In the genomic region with DNA sequence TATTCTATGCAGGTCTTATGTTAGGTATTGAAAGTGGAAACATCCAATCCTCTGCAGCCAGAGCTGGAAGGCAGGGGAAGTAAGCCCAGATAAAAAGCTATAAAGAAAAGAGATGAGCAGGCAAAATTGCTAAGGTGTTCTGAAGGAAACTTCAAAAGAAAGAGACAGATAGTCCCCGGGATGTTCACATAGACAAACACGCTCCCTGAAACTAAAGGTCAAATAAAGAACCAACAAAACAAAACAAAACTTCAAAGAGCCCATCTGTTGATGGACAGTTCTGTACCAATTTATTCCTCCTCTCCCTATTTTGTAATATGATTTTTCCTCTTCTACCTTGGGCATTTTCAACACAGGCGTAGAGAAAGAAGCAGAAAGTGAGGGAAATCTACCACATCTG, we compare ENCODE assay signal across 8 cellular contexts.
"Had no signal": no experiment of that assay in that cellular context is flagged by ENCODE, and none has a peak within 500 bp of the region (broad histone marks: within the 10 kb centered on the region; RNA-seq: fewer than 3 reads in every experiment).

No MANE protein-coding gene starts in this region.

- H3K4me3 ChIP-seq: GM12878 had no signal

- FAIRE-seq: G401.6, GM12891, GM12892, GM18507, GM19239 had no signal

- DNase-seq: GDM1, GF-D8 had no signal
